Comparison of ENCODE assay signal across 1 cellular context in the genomic region with DNA sequence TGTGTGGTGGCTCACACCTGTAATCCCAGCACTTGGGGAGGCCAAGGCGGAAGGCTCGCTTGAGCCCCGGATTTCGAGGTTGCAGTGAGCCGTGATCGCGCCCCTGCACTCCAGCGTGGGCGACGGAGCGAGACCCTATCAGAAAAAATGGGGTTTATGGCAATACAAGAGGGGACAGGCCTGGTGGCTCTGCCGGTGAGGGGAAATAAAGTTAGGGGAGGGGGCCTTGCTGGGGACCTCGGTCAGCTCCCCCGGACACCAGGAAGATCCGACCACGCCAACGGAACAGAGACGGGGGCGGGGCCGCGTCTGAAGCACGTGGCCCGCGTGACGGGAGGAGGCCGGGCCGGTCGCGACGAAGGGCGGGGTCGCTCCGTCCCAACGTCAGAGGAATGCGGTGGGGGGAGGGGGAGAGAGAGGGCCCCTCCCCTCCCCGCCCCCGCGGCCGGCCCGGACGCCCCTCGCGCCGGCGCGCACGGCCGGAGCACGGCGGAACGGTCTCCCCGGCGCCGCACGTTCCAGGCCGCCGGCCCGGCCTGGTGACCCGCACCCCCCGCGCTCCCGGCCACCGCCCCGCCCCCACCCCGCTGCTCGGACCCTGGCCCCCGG.
A peak's percentile ranks its signal among the peaks of the same experiment; 100 is the strongest.
TF ChIP-seq lines count a peak whose summit lies in the region.

No MANE protein-coding gene starts in this region.

TF ChIP-seq in H1, 55 proteins besides CTCF, POLR2A, EP300 and RAD21:
- TF ChIP-seq CHD1 (IDR thresholded peaks at IDR 0.05; ENCODE audit: low read depth, low read length) (no peak), TBP (IDR thresholded peaks at IDR 0.05; ENCODE audit: low read depth, low read length) (peak; percentile 28; the same call in 1 of the 2 replicates), RFX5 (IDR thresholded peaks at IDR 0.05; ENCODE audit: borderline replicate concordance, low read depth, low read length) (no peak), NANOG (IDR thresholded peaks at IDR 0.05; ENCODE audit: insufficient read depth, low read depth, low read length, poor library complexity, severe bottlenecking) (no peak), RXRA (IDR thresholded peaks at IDR 0.05; ENCODE audit: insufficient read depth, low read depth, low read length) (no peak), SIRT6 (IDR thresholded peaks at IDR 0.05; ENCODE audit: low read length) (no peak), CHD7 (IDR thresholded peaks at IDR 0.05; ENCODE audit: insufficient replicate concordance, low read length) (no peak), GTF2F1 (IDR thresholded peaks at IDR 0.05; ENCODE audit: borderline replicate concordance, low read depth, low read length) (no peak), CEBPB (IDR thresholded peaks at IDR 0.05; ENCODE audit: low read depth, low read length) (no peak), JUN (IDR thresholded peaks at IDR 0.05; ENCODE audit: low read depth, low read length) (no peak), CTBP2 (IDR thresholded peaks at IDR 0.05; ENCODE audit: borderline replicate concordance, insufficient read depth, insufficient read length, low read length) (no peak), SP4 (IDR thresholded peaks at IDR 0.05; ENCODE audit: low read length) (no peak), ASH2L (IDR thresholded peaks at IDR 0.05; ENCODE audit: low read length) (peak; percentile 28), MAFK (IDR thresholded peaks at IDR 0.05; ENCODE audit: low read depth, low read length) (no peak), HDAC6 (IDR thresholded peaks at IDR 0.05; ENCODE audit: low read depth, low read length) (no peak), RBBP5 (IDR thresholded peaks at IDR 0.05; ENCODE audit: borderline replicate concordance, low read depth, low read length) (no peak), TAF1 (IDR thresholded peaks at IDR 0.05; ENCODE audit: low read depth, low read length) (peak; percentile 51; the same call in 1 of the 2 replicates), CHD2 (IDR thresholded peaks at IDR 0.05; ENCODE audit: low read length) (no peak), SUZ12 (IDR thresholded peaks at IDR 0.05; ENCODE audit: low read length) (no peak), CREB1 (IDR thresholded peaks at IDR 0.05) (peak; percentile 95), SRF (IDR thresholded peaks at IDR 0.05; ENCODE audit: low read depth, low read length) (no peak), JUND (IDR thresholded peaks at IDR 0.05; ENCODE audit: low read length) (no peak), BACH1 (IDR thresholded peaks at IDR 0.05; ENCODE audit: low read length) (no peak), SP2 (IDR thresholded peaks at IDR 0.05; ENCODE audit: low read length) (no peak), POU5F1 (IDR thresholded peaks at IDR 0.05; ENCODE audit: low read depth, low read length) (no peak), SAP30 (IDR thresholded peaks at IDR 0.05; ENCODE audit: insufficient read depth, insufficient replicate concordance, low read length) (no peak), GABPA (IDR thresholded peaks at IDR 0.05; ENCODE audit: borderline replicate concordance, insufficient read depth, low read length) (no peak), BRCA1 (IDR thresholded peaks at IDR 0.05; ENCODE audit: low read depth, low read length) (no peak), KDM5A (IDR thresholded peaks at IDR 0.05; ENCODE audit: low read length) (no peak), TEAD4 (IDR thresholded peaks at IDR 0.05; ENCODE audit: low read depth, low read length) (peak; percentile 92), PHF8 (conservative IDR thresholded peaks at IDR 0.05; ENCODE audit: low read depth, low read length) (no peak; the same call in 1 of the 2 replicates), KDM4A (IDR thresholded peaks at IDR 0.05; ENCODE audit: low read depth, low read length, severe bottlenecking) (no peak), SIX5 (IDR thresholded peaks at IDR 0.05; ENCODE audit: low read depth, low read length) (no peak), RNF2 (IDR thresholded peaks at IDR 0.05; ENCODE audit: borderline replicate concordance, low read depth, low read length, missing control alignments, poor library complexity, severe bottlenecking) (no peak), POLR2AphosphoS5 (IDR thresholded peaks at IDR 0.05; ENCODE audit: low read depth, low read length) (peak; percentile 40), CBX8 (IDR thresholded peaks at IDR 0.05; ENCODE audit: borderline replicate concordance, low read depth, low read length) (no peak), NRF1 (IDR thresholded peaks at IDR 0.05; ENCODE audit: low read depth, low read length) (peak; percentile 16; the same call in 1 of the 2 replicates), HDAC2 (IDR thresholded peaks at IDR 0.05; ENCODE audit: borderline replicate concordance in 1 of 2, low read depth in 2 of 2, low read length in 2 of 2) (0 out of 4 replicates have a peak, but pooled peaks of 1 of the 2 experiments have one; percentile 37), E2F6 (IDR thresholded peaks at IDR 0.05) (no peak; the same call in 1 of the 2 replicates), EGR1 (IDR thresholded peaks at IDR 0.05; ENCODE audit: borderline replicate concordance, low read depth, low read length) (peak; percentile 87; the same call in 1 of the 2 replicates), YY1 (IDR thresholded peaks at IDR 0.05; ENCODE audit: low read depth, low read length) (no peak), FOSL1 (IDR thresholded peaks at IDR 0.05; ENCODE audit: insufficient read depth, low read depth, low read length) (no peak), BCL11A (IDR thresholded peaks at IDR 0.05; ENCODE audit: low read depth in 2 of 2, low read length in 2 of 2) (no peak), TCF12 (IDR thresholded peaks at IDR 0.05; ENCODE audit: low read depth, low read length) (no peak), KDM1A (IDR thresholded peaks at IDR 0.05; ENCODE audit: borderline replicate concordance, low read length) (no peak), CBX5 (IDR thresholded peaks at IDR 0.05; ENCODE audit: low read depth, low read length) (no peak), SIN3A (conservative IDR thresholded peaks at IDR 0.05 in 1 of 2, IDR thresholded peaks at IDR 0.05 in 1 of 2; ENCODE audit: low read depth in 1 of 2, low read length in 2 of 2) (peak in 1 of 2 experiments; percentile 69; a peak in 2 of 4 replicates), SP1 (IDR thresholded peaks at IDR 0.05; ENCODE audit: low read depth, low read length) (peak; percentile 25; the same call in 1 of the 2 replicates), EZH2 (IDR thresholded peaks at IDR 0.05; ENCODE audit: low read depth, low read length, severe bottlenecking) (no peak), ZNF274 (IDR thresholded peaks at IDR 0.05; ENCODE audit: borderline replicate concordance, extremely low read depth, low read length) (no peak), TAF7 (optimal IDR thresholded peaks at IDR 0.05; ENCODE audit: borderline replicate concordance, low read depth, low read length) (no peak)
- TF ChIP-seq, protein P1, sequence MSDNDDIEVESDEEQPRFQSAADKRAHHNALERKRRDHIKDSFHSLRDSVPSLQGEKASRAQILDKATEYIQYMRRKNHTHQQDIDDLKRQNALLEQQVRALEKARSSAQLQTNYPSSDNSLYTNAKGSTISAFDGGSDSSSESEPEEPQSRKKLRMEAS (IDR thresholded peaks at IDR 0.05): peak; percentile 98
- TF ChIP-seq, protein P2, sequence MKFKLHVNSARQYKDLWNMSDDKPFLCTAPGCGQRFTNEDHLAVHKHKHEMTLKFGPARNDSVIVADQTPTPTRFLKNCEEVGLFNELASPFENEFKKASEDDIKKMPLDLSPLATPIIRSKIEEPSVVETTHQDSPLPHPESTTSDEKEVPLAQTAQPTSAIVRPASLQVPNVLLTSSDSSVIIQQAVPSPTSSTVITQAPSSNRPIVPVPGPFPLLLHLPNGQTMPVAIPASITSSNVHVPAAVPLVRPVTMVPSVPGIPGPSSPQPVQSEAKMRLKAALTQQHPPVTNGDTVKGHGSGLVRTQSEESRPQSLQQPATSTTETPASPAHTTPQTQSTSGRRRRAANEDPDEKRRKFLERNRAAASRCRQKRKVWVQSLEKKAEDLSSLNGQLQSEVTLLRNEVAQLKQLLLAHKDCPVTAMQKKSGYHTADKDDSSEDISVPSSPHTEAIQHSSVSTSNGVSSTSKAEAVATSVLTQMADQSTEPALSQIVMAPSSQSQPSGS (IDR thresholded peaks at IDR 0.05; ENCODE audit: low read length): no peak
- TF ChIP-seq, protein P3, sequence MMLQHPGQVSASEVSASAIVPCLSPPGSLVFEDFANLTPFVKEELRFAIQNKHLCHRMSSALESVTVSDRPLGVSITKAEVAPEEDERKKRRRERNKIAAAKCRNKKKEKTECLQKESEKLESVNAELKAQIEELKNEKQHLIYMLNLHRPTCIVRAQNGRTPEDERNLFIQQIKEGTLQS (IDR thresholded peaks at IDR 0.05; ENCODE audit: insufficient read depth, low read depth, low read length): no peak
- TF ChIP-seq, protein P4, sequence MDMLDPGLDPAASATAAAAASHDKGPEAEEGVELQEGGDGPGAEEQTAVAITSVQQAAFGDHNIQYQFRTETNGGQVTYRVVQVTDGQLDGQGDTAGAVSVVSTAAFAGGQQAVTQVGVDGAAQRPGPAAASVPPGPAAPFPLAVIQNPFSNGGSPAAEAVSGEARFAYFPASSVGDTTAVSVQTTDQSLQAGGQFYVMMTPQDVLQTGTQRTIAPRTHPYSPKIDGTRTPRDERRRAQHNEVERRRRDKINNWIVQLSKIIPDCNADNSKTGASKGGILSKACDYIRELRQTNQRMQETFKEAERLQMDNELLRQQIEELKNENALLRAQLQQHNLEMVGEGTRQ (IDR thresholded peaks at IDR 0.05; ENCODE audit: low read length): peak; percentile 81
